ENCODE assay signal across 20 cellular contexts in the genomic region with DNA sequence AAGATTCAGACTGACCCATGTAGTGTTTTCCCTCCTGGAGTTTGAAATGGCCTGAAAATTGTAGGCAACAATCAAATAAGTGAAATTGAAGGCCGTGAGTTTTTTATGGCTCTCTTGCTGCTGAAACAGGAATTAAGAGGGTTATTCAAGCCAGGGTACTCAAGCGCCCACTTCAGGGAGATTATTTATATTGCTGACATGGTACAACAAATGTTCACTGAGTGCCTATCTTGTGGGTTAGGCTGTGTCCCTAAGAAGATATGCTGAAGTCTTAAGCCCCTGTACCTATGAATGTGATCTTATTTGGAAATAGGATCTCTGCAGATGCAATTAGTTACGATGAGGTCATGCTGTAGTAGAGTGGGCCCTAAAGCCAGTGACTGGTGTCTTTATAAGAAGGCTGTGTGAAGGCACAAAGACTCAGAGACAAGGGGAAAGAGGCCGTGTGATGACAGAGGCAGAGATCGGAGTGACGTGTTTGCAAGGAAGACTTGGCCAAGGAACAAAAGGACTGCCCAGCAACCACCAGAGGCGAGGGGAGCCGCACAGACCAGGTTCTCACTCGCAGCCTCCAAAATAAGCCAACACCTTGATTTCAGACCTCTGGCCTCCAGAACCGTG.
A peak's percentile ranks its signal among the peaks of the same experiment; 100 is the strongest.
DNase-seq lines count a peak whose midpoint lies in the region; ATAC-seq and TF ChIP-seq lines count a peak whose summit lies in the region.
"Had no signal": no experiment of that assay in that cellular context is flagged by ENCODE, and none has a peak within 500 bp of the region (broad histone marks: within the 10 kb centered on the region; RNA-seq: fewer than 3 reads in every experiment).

No MANE protein-coding gene starts in this region.

- H3K4me1 Mint-ChIP-seq in endodermal cell: no peaks in the 10 kb centered on the region
- H3K4me1 Mint-ChIP-seq: naive B cell had no signal

- peak overlapping the region; percentile 93 for H3K27ac ChIP-seq in endodermal cell (ENCODE audit: low read depth, low read length)
- H3K27ac ChIP-seq in rectal smooth muscle tissue (ENCODE audit: low read depth, low read length): peak overlapping the region; percentile 28
- H3K27ac ChIP-seq: 22Rv1, heart right ventricle, RWPE1 had no signal

- H3K4me1 ChIP-seq in endodermal cell (ENCODE audit: control insufficient read depth, insufficient read depth, low read length): no peaks in the 10 kb centered on the region
- no peaks in the 10 kb centered on the region for H3K4me1 ChIP-seq in rectal smooth muscle tissue (ENCODE audit: control insufficient read depth, insufficient read depth, low read length)
- H3K4me1 ChIP-seq: BE2C, heart right ventricle had no signal

- DNase-seq in DMS53 (lab: John Stamatoyannopoulos, UW) (peak; percentile 40), DMS53 treated with DMSO at 0.1 percent for 48 hours (lab: John Stamatoyannopoulos, UW; ENCODE audit: unreplicated experiment) (no peak), NCI-H82 treated with DMSO at 0.1 percent for 48 hours (lab: John Stamatoyannopoulos, UW; ENCODE audit: unreplicated experiment) (peak; percentile 77), endodermal cell (no peak), CD1c-positive myeloid dendritic cell (ENCODE audit: extremely low spot score) (no peak)
- DNase-seq: activated naive CD4-positive, alpha-beta T cell; BE2C; cerebellar nuclear complex; effector memory CD4-positive, alpha-beta T cell; heart right ventricle; naive B cell; NCI-H1436 treated with DMSO at 0.1 percent for 48 hours; NK-92 treated with Interleukin-12 subunit alpha and Interleukin-12 subunit beta, amount 100 ng/mL, for 24 hours; SW 1271 had no signal

- H3K4me3 Mint-ChIP-seq in endodermal cell: no peak overlapping the region
- H3K4me3 Mint-ChIP-seq: naive B cell had no signal

- ATAC-seq in esophagus mucosa (no peak), GM18502 (IDR thresholded peaks at IDR 0.05; ENCODE audit: poor library complexity, unreplicated experiment) (no peak)
- ATAC-seq: heart right ventricle had no signal

- no peak for TF ChIP-seq CTCF in endodermal cell (conservative IDR thresholded peaks at IDR 0.05)

- no peaks in the 10 kb centered on the region for H3K27me3 ChIP-seq in endodermal cell (ENCODE audit: control insufficient read depth, insufficient read depth, low read length, poor library complexity, severe bottlenecking)
- no peaks in the 10 kb centered on the region for H3K27me3 ChIP-seq in rectal smooth muscle tissue (ENCODE audit: control insufficient read depth, insufficient read depth, low read length)
- H3K27me3 ChIP-seq: BE2C, heart right ventricle had no signal

- H3K9me3 ChIP-seq in endodermal cell (ENCODE audit: control insufficient read depth, low read length): no peaks in the 10 kb centered on the region
- H3K9me3 ChIP-seq: BE2C, heart right ventricle had no signal

- no peak overlapping the region for H3K27ac Mint-ChIP-seq in endodermal cell
- H3K27ac Mint-ChIP-seq: naive B cell had no signal

- no peaks in the 10 kb centered on the region for H3K27me3 Mint-ChIP-seq in endodermal cell (ENCODE audit: insufficient read depth)

- no peaks in the 10 kb centered on the region for H3K36me3 ChIP-seq in endodermal cell (ENCODE audit: control insufficient read depth, insufficient read depth, low read length)
- no peaks in the 10 kb centered on the region for H3K36me3 ChIP-seq in rectal smooth muscle tissue (ENCODE audit: control insufficient read depth, insufficient read depth, low read length)
- H3K36me3 ChIP-seq: BE2C, heart right ventricle had no signal

- H3K36me3 Mint-ChIP-seq in endodermal cell (ENCODE audit: low read depth): no peaks in the 10 kb centered on the region
- H3K36me3 Mint-ChIP-seq: naive B cell had no signal

- no peaks in the 10 kb centered on the region for H3K9me3 Mint-ChIP-seq in endodermal cell

- 91 to 92% methylated on average over 10 of the region's 10 CpGs for WGBS in endodermal cell (ENCODE audit: insufficient coverage in 1 of 2, insufficient read length in 1 of 2), 2 experiments

- H3K9ac ChIP-seq in endodermal cell (ENCODE audit: extremely low read depth, low read length, poor library complexity, severe bottlenecking): no peak overlapping the region
- H3K9ac ChIP-seq in rectal smooth muscle tissue (ENCODE audit: low read length): no peak overlapping the region

- H3K4me3 ChIP-seq in endodermal cell (ENCODE audit: low read length): no peak overlapping the region
- no peak overlapping the region for H3K4me3 ChIP-seq in rectal smooth muscle tissue (ENCODE audit: low read length)
- H3K4me3 ChIP-seq: heart right ventricle, lung had no signal

Comparison
In these comparisons a context has a peak if more than half of its experiments do, and no peak if none do; other contexts are left out.
1. DNase-seq: peak in DMS53 (single experiment) and NCI-H82 treated with DMSO at 0.1 percent for 48 hours (single experiment); none in DMS53 treated with DMSO at 0.1 percent for 48 hours (single experiment), endodermal cell (single experiment) and CD1c-positive myeloid dendritic cell (single experiment).